Comparison of ENCODE assay signal across 8 cellular contexts in genomic region chr1:27598902-27599528, GRCh38. TPM values are rescaled to one million over a fixed set of nuclear protein-coding genes. Genes with fewer than 3 reads are reported as not detected.
DNase-seq lines count a peak whose midpoint lies in the region; ATAC-seq and TF ChIP-seq lines count a peak whose summit lies in the region.

No MANE protein-coding gene starts in this region.

- H3K4me1 Mint-ChIP-seq in activated T-helper 2 cell treated with anti-CD3 and anti-CD28 coated beads, Interferon-gamma antibody, Interleukin-2, Interleukin-4, amounts not matched to agents 10 μg/mL and 5 μg/mL and 100 μg/mL, durations not matched to agents 14 hours and 24 hours and 36 hours (ENCODE audit: low read depth): peaks cover 37% of the 10 kb centered on the region
- H3K4me1 Mint-ChIP-seq in Caco-2 (ENCODE audit: low read depth, unreplicated experiment): no peaks in the 10 kb centered on the region

- TF ChIP-seq CTCF in retinal pigment epithelial cell (conservative IDR thresholded peaks at IDR 0.05; ENCODE audit: low read depth, low read length) (no peak), Caco-2 (IDR thresholded peaks at IDR 0.05; ENCODE audit: insufficient read depth in 1 of 2, low read depth in 1 of 2, low read length in 1 of 2, severe bottlenecking in 1 of 2, unreplicated experiment in 1 of 2) (no peak)

- intact Hi-C loops in activated T-helper 2 cell treated with anti-CD3 and anti-CD28 coated beads, Interferon-gamma antibody, Interleukin-2, Interleukin-4, amounts not matched to agents 10 μg/mL and 5 μg/mL and 100 μg/mL, durations not matched to agents 14 hours and 24 hours and 36 hours (cut with micrococcal nuclease): loop anchor here (2.0 kb wide), 1 partner anchor 30 kb away; no protein-coding TSS in a partner anchor
- intact Hi-C loops in Right ventricle myocardium superior (cut with DNase I): no loop called here
- intact Hi-C loops in Caco-2 (cut with micrococcal nuclease; ENCODE audit: unreplicated experiment): no loop called here

- no peak overlapping the region for H3K4me3 Mint-ChIP-seq in activated T-helper 2 cell treated with anti-CD3 and anti-CD28 coated beads, Interferon-gamma antibody, Interleukin-2, Interleukin-4, amounts not matched to agents 10 μg/mL and 5 μg/mL and 100 μg/mL, durations not matched to agents 14 hours and 24 hours and 36 hours (ENCODE audit: low read depth)
- H3K4me3 Mint-ChIP-seq in Caco-2 (ENCODE audit: unreplicated experiment): no peak overlapping the region

- H3K9ac ChIP-seq in BLaER1 treated with 17β-estradiol and CSF1 and Interleukin-3, amounts not matched to agents 10 nM and 100 nM: peak overlapping the region; percentile 56 to 95 (median 92)

- no peaks in the 10 kb centered on the region for H3K36me3 Mint-ChIP-seq in activated T-helper 2 cell treated with anti-CD3 and anti-CD28 coated beads, Interferon-gamma antibody, Interleukin-2, Interleukin-4, amounts not matched to agents 10 μg/mL and 5 μg/mL and 100 μg/mL, durations not matched to agents 14 hours and 24 hours and 36 hours (ENCODE audit: low read depth)
- H3K36me3 Mint-ChIP-seq in Caco-2 (ENCODE audit: insufficient read depth, unreplicated experiment): peaks cover 4% of the 10 kb centered on the region

- H3K4me1 ChIP-seq in BLaER1 treated with 17β-estradiol and CSF1 and Interleukin-3, amounts not matched to agents 10 nM and 100 nM: peaks cover 76 to 84% (median 81%) of the 10 kb centered on the region in 10 experiments
- H3K4me1 ChIP-seq in Caco-2: peaks cover 5% of the 10 kb centered on the region; the same call in 1 of the 2 replicates

- no peaks in the 10 kb centered on the region for H3K9me3 ChIP-seq in BLaER1 treated with 17β-estradiol and CSF1 and Interleukin-3, amounts not matched to agents 10 nM and 100 nM (replicated peaks in 1 of 11)
- no peaks in the 10 kb centered on the region for H3K9me3 ChIP-seq in Caco-2

- no peaks in the 10 kb centered on the region for H3K27me3 ChIP-seq in BLaER1 treated with 17β-estradiol and CSF1 and Interleukin-3, amounts not matched to agents 10 nM and 100 nM
- H3K27me3 ChIP-seq in Caco-2 (replicated peaks; ENCODE audit: control insufficient read depth, insufficient read depth, low read length): no peaks in the 10 kb centered on the region

- H3K36me3 ChIP-seq in BLaER1 treated with 17β-estradiol and CSF1 and Interleukin-3, amounts not matched to agents 10 nM and 100 nM: peaks cover 0 to 20% (median 6%) of the 10 kb centered on the region in 11 experiments; a peak in 7 of 22 replicates
- no peaks in the 10 kb centered on the region for H3K36me3 ChIP-seq in Caco-2 (ENCODE audit: control insufficient read depth, insufficient read depth, low read length)

- peak; percentile 9 for ATAC-seq in Right ventricle myocardium superior (ENCODE audit: poor library complexity)
- ATAC-seq in HG02623 (IDR thresholded peaks at IDR 0.05; ENCODE audit: unreplicated experiment): no peak
- no peak for ATAC-seq in GM18870 (IDR thresholded peaks at IDR 0.05; ENCODE audit: unreplicated experiment)

- H3K4me3 ChIP-seq in BLaER1 treated with 17β-estradiol and CSF1 and Interleukin-3, amounts not matched to agents 10 nM and 100 nM: peak overlapping the region; percentile 20 to 99 (median 91); a peak in 19 of 20 replicates
- H3K4me3 ChIP-seq in retinal pigment epithelial cell (ENCODE audit: low read length) (peak overlapping the region; percentile 11), Caco-2 (ENCODE audit: low read depth, low read length) (no peak overlapping the region)

- peak overlapping the region in 10 of 11 experiments; percentile 44 to 91 (median 82); a peak in 18 of 22 replicates for H3K27ac ChIP-seq in BLaER1 treated with 17β-estradiol and CSF1 and Interleukin-3, amounts not matched to agents 10 nM and 100 nM

- H3K9me3 Mint-ChIP-seq in activated T-helper 2 cell treated with anti-CD3 and anti-CD28 coated beads, Interferon-gamma antibody, Interleukin-2, Interleukin-4, amounts not matched to agents 10 μg/mL and 5 μg/mL and 100 μg/mL, durations not matched to agents 14 hours and 24 hours and 36 hours: no peaks in the 10 kb centered on the region
- H3K9me3 Mint-ChIP-seq in Caco-2 (ENCODE audit: unreplicated experiment): no peaks in the 10 kb centered on the region

- CTCF ChIA-PET in Caco-2 (lab: Charles Lee): interaction anchor here (1.0 to 3.6 kb wide), 5 partner anchors 24 to 148 kb away, joined by 3 to 22 read pairs (median 8); no protein-coding TSS in a partner anchor

- no peaks in the 10 kb centered on the region for H3K27me3 Mint-ChIP-seq in activated T-helper 2 cell treated with anti-CD3 and anti-CD28 coated beads, Interferon-gamma antibody, Interleukin-2, Interleukin-4, amounts not matched to agents 10 μg/mL and 5 μg/mL and 100 μg/mL, durations not matched to agents 14 hours and 24 hours and 36 hours (ENCODE audit: low read depth)
- no peaks in the 10 kb centered on the region for H3K27me3 Mint-ChIP-seq in Caco-2 (ENCODE audit: insufficient read depth, unreplicated experiment)

- BruUV-seq in Caco-2 (replicated peaks; lab: Mats Ljungman, UMichigan): no TSS peak

- peaks cover 77 to 88% (median 85%) of the 10 kb centered on the region in 11 experiments for H4K20me1 ChIP-seq in BLaER1 treated with 17β-estradiol and CSF1 and Interleukin-3, amounts not matched to agents 10 nM and 100 nM

- H3K27ac Mint-ChIP-seq in activated T-helper 2 cell treated with anti-CD3 and anti-CD28 coated beads, Interferon-gamma antibody, Interleukin-2, Interleukin-4, amounts not matched to agents 10 μg/mL and 5 μg/mL and 100 μg/mL, durations not matched to agents 14 hours and 24 hours and 36 hours: peak overlapping the region; percentile 39
- no peak overlapping the region for H3K27ac Mint-ChIP-seq in Caco-2 (ENCODE audit: unreplicated experiment)

- POLR2A ChIA-PET in Caco-2 (lab: Charles Lee): no interaction called here

- DNase-seq in NCI-H1105 (lab: John Stamatoyannopoulos, UW) (peak; percentile 39), Right ventricle myocardium superior (peak; percentile 67), retinal pigment epithelial cell (ENCODE audit: low read depth) (no peak), Caco-2 (no peak)
- DNase-seq in activated T-helper 2 cell treated with anti-CD3 and anti-CD28 coated beads, Interferon-gamma antibody, Interleukin-2, Interleukin-4, amounts not matched to agents 10 μg/mL and 5 μg/mL and 100 μg/mL, durations not matched to agents 14 hours and 24 hours and 36 hours (ENCODE audit: low spot score): peak; percentile 30

- H3K4me2 ChIP-seq in BLaER1 treated with 17β-estradiol and CSF1 and Interleukin-3, amounts not matched to agents 10 nM and 100 nM: peak overlapping the region; percentile 87 to 100 (median 97)

RNA-seq across cellular contexts. Expression of gene AHDC1, which starts 4.9 kb away (rescaled TPM):
- total RNA-seq in activated T-helper 2 cell treated with anti-CD3 and anti-CD28 coated beads, Interferon-gamma antibody, Interleukin-2, Interleukin-4, amounts not matched to agents 10 μg/mL and 5 μg/mL and 100 μg/mL, durations not matched to agents 14 hours and 24 hours and 36 hours: 28.5 and 29.3 TPM in 2 replicates
- total RNA-seq in Right ventricle myocardium superior (47.4 TPM), Caco-2 (2022) (17.0 and 17.3 TPM in 2 replicates)

RNA-seq across cellular contexts. Expression of gene FGR, which starts 36.0 kb away (rescaled TPM):
- total RNA-seq in activated T-helper 2 cell treated with anti-CD3 and anti-CD28 coated beads, Interferon-gamma antibody, Interleukin-2, Interleukin-4, amounts not matched to agents 10 μg/mL and 5 μg/mL and 100 μg/mL, durations not matched to agents 14 hours and 24 hours and 36 hours: 0.07 and 0.25 TPM in 2 replicates
- 3.7 TPM for total RNA-seq in Right ventricle myocardium superior
- total RNA-seq in Caco-2 (2022): not detected in 2 replicates

Comparison
In these comparisons a context has a peak if more than half of its experiments do, and no peak if none do; other contexts are left out.
1. DNase-seq: peak in NCI-H1105 (single experiment), activated T-helper 2 cell treated with anti-CD3 and anti-CD28 coated beads, Interferon-gamma antibody, Interleukin-2, Interleukin-4, amounts not matched to agents 10 μg/mL and 5 μg/mL and 100 μg/mL, durations not matched to agents 14 hours and 24 hours and 36 hours (single experiment) and Right ventricle myocardium superior (single experiment); none in retinal pigment epithelial cell (single experiment) and Caco-2 (0 of 2).